Comparison of ENCODE assay signal across 23 cellular contexts in the genomic region with DNA sequence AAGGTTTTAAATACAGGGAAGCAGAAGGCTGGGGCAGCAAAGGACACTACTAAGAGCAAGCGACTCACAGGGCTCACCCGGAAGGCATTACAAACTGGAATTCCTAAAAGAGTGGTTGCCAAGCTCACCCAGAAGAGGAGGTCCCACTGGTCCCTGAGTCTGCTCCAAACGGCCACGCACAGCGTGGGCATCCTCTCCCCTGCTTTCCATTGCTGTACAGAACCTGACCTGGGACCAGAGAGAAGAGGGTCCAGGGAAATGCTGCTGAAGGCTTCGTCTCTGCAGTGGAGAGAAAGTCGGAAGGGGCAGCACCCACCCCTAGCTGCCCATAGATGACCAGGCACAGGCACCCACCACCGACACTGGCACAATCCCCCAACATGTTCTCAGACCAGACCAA.
DNase-seq lines count a peak whose midpoint lies in the region; ATAC-seq and TF ChIP-seq lines count a peak whose summit lies in the region.
"Had no signal": no experiment of that assay in that cellular context is flagged by ENCODE, and none has a peak within 500 bp of the region (broad histone marks: within the 10 kb centered on the region; RNA-seq: fewer than 3 reads in every experiment).

No MANE protein-coding gene starts in this region.

- no peak for TF ChIP-seq EP300 in sigmoid colon (IDR thresholded peaks at IDR 0.05)

- H3K4me1 Mint-ChIP-seq in activated naive CD8-positive, alpha-beta T cell treated with anti-CD3 and anti-CD28 coated beads for 36 hours, result peaks cover 6% of the 10 kb centered on the region
- H3K4me1 Mint-ChIP-seq in activated naive CD8-positive, alpha-beta T cell treated with anti-CD3 and anti-CD28 coated beads, Interleukin-2, amount 50 U/mL, for 24 hours, result peaks cover 8% of the 10 kb centered on the region

- DNase-seq in activated naive CD8-positive, alpha-beta T cell treated with anti-CD3 and anti-CD28 coated beads for 36 hours, result no peak
- no peak for DNase-seq in activated naive CD8-positive, alpha-beta T cell treated with anti-CD3 and anti-CD28 coated beads, Interleukin-2, amount 50 U/mL, for 24 hours
- DNase-seq in sigmoid colon (peak; percentile 24), NCI-H1105 (lab: John Stamatoyannopoulos, UW) (no peak), RWPE1 (ENCODE audit: low spot score) (no peak)
- DNase-seq: 8988T, ACHN, C1 segment of cervical spinal cord, Caco-2, EL, GDM1, NCI-H1092, NCI-H1436, NCI-H187 treated with DMSO at 0.1 percent for 48 hours, NCI-H2107, NCI-H524, NCI-H774 had no signal

- intact Hi-C loops in sigmoid colon (cut with DNase I), result no loop called here

- POLR2A ChIA-PET in RWPE1 (lab: Yijun Ruan, JAX; ENCODE audit: low non-redundant PET), result no interaction called here

- H3K27ac ChIP-seq in cingulate gyrus (ENCODE audit: low read depth, low read length) (peak overlapping the region; percentile 33), sigmoid colon (no peak overlapping the region), RWPE1 (no peak overlapping the region)
- H3K27ac ChIP-seq: HL-60 had no signal

- WGBS in sigmoid colon, 2 donors, result 95 to 96% methylated on average over 8 of the region's 8 CpGs

- peaks cover 0 to 40% (median 36%) of the 10 kb centered on the region in 4 donors for H3K4me1 ChIP-seq in sigmoid colon

- no peaks in the 10 kb centered on the region for H3K36me3 Mint-ChIP-seq in activated naive CD8-positive, alpha-beta T cell treated with anti-CD3 and anti-CD28 coated beads for 36 hours
- no peaks in the 10 kb centered on the region for H3K36me3 Mint-ChIP-seq in activated naive CD8-positive, alpha-beta T cell treated with anti-CD3 and anti-CD28 coated beads, Interleukin-2, amount 50 U/mL, for 24 hours (ENCODE audit: low read depth)
- H3K36me3 Mint-ChIP-seq: CD8-positive, alpha-beta T cell had no signal

- H3K9me3 ChIP-seq in sigmoid colon, result no peaks in the 10 kb centered on the region
- H3K9me3 ChIP-seq: Caco-2 had no signal

- peak overlapping the region; percentile 24 for H3K4me3 Mint-ChIP-seq in activated naive CD8-positive, alpha-beta T cell treated with anti-CD3 and anti-CD28 coated beads for 36 hours
- H3K4me3 Mint-ChIP-seq in activated naive CD8-positive, alpha-beta T cell treated with anti-CD3 and anti-CD28 coated beads, Interleukin-2, amount 50 U/mL, for 24 hours, result no peak overlapping the region
- H3K4me3 Mint-ChIP-seq: CD8-positive, alpha-beta T cell had no signal

- no peaks in the 10 kb centered on the region for H3K27me3 ChIP-seq in sigmoid colon

- CTCF ChIA-PET in RWPE1 (lab: Yijun Ruan, JAX), result no interaction called here

- no peak overlapping the region for H3K27ac Mint-ChIP-seq in activated naive CD8-positive, alpha-beta T cell treated with anti-CD3 and anti-CD28 coated beads for 36 hours
- no peak overlapping the region for H3K27ac Mint-ChIP-seq in activated naive CD8-positive, alpha-beta T cell treated with anti-CD3 and anti-CD28 coated beads, Interleukin-2, amount 50 U/mL, for 24 hours
- H3K27ac Mint-ChIP-seq: CD8-positive, alpha-beta T cell had no signal

- no peaks in the 10 kb centered on the region for H3K36me3 ChIP-seq in sigmoid colon

- peaks cover 15% of the 10 kb centered on the region for H3K27me3 Mint-ChIP-seq in activated naive CD8-positive, alpha-beta T cell treated with anti-CD3 and anti-CD28 coated beads for 36 hours
- H3K27me3 Mint-ChIP-seq in activated naive CD8-positive, alpha-beta T cell treated with anti-CD3 and anti-CD28 coated beads, Interleukin-2, amount 50 U/mL, for 24 hours, result no peaks in the 10 kb centered on the region

- H3K9me3 Mint-ChIP-seq in activated naive CD8-positive, alpha-beta T cell treated with anti-CD3 and anti-CD28 coated beads for 36 hours, result no peaks in the 10 kb centered on the region
- no peaks in the 10 kb centered on the region for H3K9me3 Mint-ChIP-seq in activated naive CD8-positive, alpha-beta T cell treated with anti-CD3 and anti-CD28 coated beads, Interleukin-2, amount 50 U/mL, for 24 hours
- H3K9me3 Mint-ChIP-seq: CD8-positive, alpha-beta T cell had no signal

- no peak for ATAC-seq in activated naive CD8-positive, alpha-beta T cell treated with anti-CD3 and anti-CD28 coated beads, Interleukin-2, amount 50 U/mL, for 24 hours
- ATAC-seq in GM18870 (IDR thresholded peaks at IDR 0.05; ENCODE audit: unreplicated experiment), result no peak
- no peak for ATAC-seq in HG03520 (IDR thresholded peaks at IDR 0.05; ENCODE audit: unreplicated experiment)
- ATAC-seq: CD8-positive, alpha-beta T cell; SK-N-SH treated with all-trans-retinoic acid at 6 μM for 48 hours had no signal

- TF ChIP-seq POLR2A in sigmoid colon (IDR thresholded peaks at IDR 0.05), result no peak

- H3K4me3 ChIP-seq in sigmoid colon, result no peak overlapping the region

- TF ChIP-seq CTCF in sigmoid colon (IDR thresholded peaks at IDR 0.05) (no peak), RWPE1 (conservative IDR thresholded peaks at IDR 0.05; ENCODE audit: low read depth) (no peak)
